ENCODE assay signal across 9 cellular contexts in the genomic region with DNA sequence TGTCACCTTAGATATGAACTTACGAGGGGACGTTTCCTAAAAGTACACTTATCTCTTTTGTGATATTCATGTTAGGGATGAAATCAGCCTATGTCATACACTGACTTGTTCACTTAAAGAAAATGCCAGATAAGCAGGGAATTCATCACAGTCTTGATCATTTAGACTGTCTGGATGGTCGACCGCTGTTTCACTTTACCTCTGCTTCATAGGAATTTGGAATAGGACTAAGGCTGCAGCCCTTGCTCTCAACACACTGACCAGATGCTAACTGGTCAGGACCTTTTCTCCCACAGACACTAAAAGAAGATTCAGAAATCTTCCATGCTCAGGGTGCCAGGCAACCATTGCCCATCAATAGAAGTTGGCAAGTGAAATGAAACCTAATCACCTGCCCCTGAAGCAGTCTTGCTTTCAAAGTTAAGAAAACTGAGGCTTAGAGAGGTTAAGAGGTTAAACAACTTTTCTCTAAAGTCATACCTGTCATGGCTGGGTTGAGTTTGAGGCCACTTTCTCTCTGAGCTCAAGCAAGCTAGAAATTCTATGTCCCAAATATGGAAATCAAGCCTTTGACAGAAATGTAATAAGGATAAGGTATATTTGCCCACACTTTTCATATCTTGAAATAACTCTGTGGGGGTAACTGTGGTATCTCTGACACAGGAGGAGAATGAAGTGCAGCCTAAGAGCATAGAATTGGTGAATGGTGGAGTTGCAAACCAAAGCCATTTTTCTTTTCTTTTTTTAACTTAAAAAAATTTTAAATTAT.
DNase-seq lines count a peak whose midpoint lies in the region; ATAC-seq and TF ChIP-seq lines count a peak whose summit lies in the region.
"Had no signal": no experiment of that assay in that cellular context is flagged by ENCODE, and none has a peak within 500 bp of the region (broad histone marks: within the 10 kb centered on the region; RNA-seq: fewer than 3 reads in every experiment).

No MANE protein-coding gene starts in this region.

- H3K27me3 Mint-ChIP-seq in stimulated activated memory B cell treated with anti-CD40 and anti-IgM and Interleukin-4, amounts not matched to agents 10 μg/mL and 1 μg/mL and 100 μg/mL, for 72 hours: no peaks in the 10 kb centered on the region

- H3K27ac Mint-ChIP-seq in stimulated activated memory B cell treated with anti-CD40 and anti-IgM and Interleukin-4, amounts not matched to agents 10 μg/mL and 1 μg/mL and 100 μg/mL, for 72 hours: peak overlapping the region; percentile 80

- no peaks in the 10 kb centered on the region for H3K9me3 Mint-ChIP-seq in stimulated activated memory B cell treated with anti-CD40 and anti-IgM and Interleukin-4, amounts not matched to agents 10 μg/mL and 1 μg/mL and 100 μg/mL, for 72 hours

- ATAC-seq in GM19395 (IDR thresholded peaks at IDR 0.05; ENCODE audit: unreplicated experiment) (peak; percentile 45), HG02885 (IDR thresholded peaks at IDR 0.05; ENCODE audit: poor library complexity, unreplicated experiment) (peak; percentile 35), SK-N-SH treated with all-trans-retinoic acid at 6 μM for 48 hours (peak; percentile 81)
- ATAC-seq in stimulated activated memory B cell treated with anti-CD40 and anti-IgM and Interleukin-4, amounts not matched to agents 10 μg/mL and 1 μg/mL and 100 μg/mL, for 72 hours: peak; percentile 13

- DNase-seq in HUDEP-2 (lab: John Stamatoyannopoulos, UW; ENCODE audit: unreplicated experiment in 76 of 76): no peak
- DNase-seq in GM19238 (ENCODE audit: insufficient read length, low spot score): no peak
- DNase-seq in SHP77 (lab: John Stamatoyannopoulos, UW): no peak
- DNase-seq: foreskin melanocyte, Right ventricle myocardium superior had no signal

- H3K36me3 Mint-ChIP-seq in stimulated activated memory B cell treated with anti-CD40 and anti-IgM and Interleukin-4, amounts not matched to agents 10 μg/mL and 1 μg/mL and 100 μg/mL, for 72 hours: no peaks in the 10 kb centered on the region

- H3K4me1 Mint-ChIP-seq in stimulated activated memory B cell treated with anti-CD40 and anti-IgM and Interleukin-4, amounts not matched to agents 10 μg/mL and 1 μg/mL and 100 μg/mL, for 72 hours: peaks cover 24% of the 10 kb centered on the region

- no peak overlapping the region for H3K4me3 Mint-ChIP-seq in stimulated activated memory B cell treated with anti-CD40 and anti-IgM and Interleukin-4, amounts not matched to agents 10 μg/mL and 1 μg/mL and 100 μg/mL, for 72 hours

TF ChIP-seq in SK-N-SH treated with all-trans-retinoic acid at 6 μM for 48 hours, 23 proteins besides CTCF, POLR2A, EP300 and RAD21:
- TF ChIP-seq, protein P1, sequence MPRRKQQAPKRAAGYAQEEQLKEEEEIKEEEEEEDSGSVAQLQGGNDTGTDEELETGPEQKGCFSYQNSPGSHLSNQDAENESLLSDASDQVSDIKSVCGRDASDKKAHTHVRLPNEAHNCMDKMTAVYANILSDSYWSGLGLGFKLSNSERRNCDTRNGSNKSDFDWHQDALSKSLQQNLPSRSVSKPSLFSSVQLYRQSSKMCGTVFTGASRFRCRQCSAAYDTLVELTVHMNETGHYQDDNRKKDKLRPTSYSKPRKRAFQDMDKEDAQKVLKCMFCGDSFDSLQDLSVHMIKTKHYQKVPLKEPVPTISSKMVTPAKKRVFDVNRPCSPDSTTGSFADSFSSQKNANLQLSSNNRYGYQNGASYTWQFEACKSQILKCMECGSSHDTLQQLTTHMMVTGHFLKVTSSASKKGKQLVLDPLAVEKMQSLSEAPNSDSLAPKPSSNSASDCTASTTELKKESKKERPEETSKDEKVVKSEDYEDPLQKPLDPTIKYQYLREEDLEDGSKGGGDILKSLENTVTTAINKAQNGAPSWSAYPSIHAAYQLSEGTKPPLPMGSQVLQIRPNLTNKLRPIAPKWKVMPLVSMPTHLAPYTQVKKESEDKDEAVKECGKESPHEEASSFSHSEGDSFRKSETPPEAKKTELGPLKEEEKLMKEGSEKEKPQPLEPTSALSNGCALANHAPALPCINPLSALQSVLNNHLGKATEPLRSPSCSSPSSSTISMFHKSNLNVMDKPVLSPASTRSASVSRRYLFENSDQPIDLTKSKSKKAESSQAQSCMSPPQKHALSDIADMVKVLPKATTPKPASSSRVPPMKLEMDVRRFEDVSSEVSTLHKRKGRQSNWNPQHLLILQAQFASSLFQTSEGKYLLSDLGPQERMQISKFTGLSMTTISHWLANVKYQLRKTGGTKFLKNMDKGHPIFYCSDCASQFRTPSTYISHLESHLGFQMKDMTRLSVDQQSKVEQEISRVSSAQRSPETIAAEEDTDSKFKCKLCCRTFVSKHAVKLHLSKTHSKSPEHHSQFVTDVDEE (CRISPR knock-in tag; IDR thresholded peaks at IDR 0.05): no peak
- no peak for TF ChIP-seq TOX (CRISPR knock-in tag; IDR thresholded peaks at IDR 0.05; ENCODE audit: borderline replicate concordance)

Comparison
In these comparisons a context has a peak if more than half of its experiments do, and no peak if none do; other contexts are left out.
1. ATAC-seq: peak in every context shown above with its lines; median percentile 81 in SK-N-SH treated with all-trans-retinoic acid at 6 μM for 48 hours; 45 in GM19395; 35 in HG02885; 13 in stimulated activated memory B cell treated with anti-CD40 and anti-IgM and Interleukin-4, amounts not matched to agents 10 μg/mL and 1 μg/mL and 100 μg/mL, for 72 hours.